11 cellular contexts compared by ENCODE assay signal in genomic region chr5:150180241-150181027, GRCh38. TPM values are rescaled to one million over a fixed set of nuclear protein-coding genes. Genes with fewer than 3 reads are reported as not detected.
DNase-seq lines count a peak whose midpoint lies in the region; ATAC-seq and TF ChIP-seq lines count a peak whose summit lies in the region.
"Had no signal": no experiment of that assay in that cellular context is flagged by ENCODE, and none has a peak within 500 bp of the region (broad histone marks: within the 10 kb centered on the region; RNA-seq: fewer than 3 reads in every experiment).

No MANE protein-coding gene starts in this region.

- peak; percentile 42 to 85 for ATAC-seq in upper lobe of left lung (ENCODE audit: low FRiP score in 2 of 2)
- no peak for ATAC-seq in HG03039 (IDR thresholded peaks at IDR 0.05; ENCODE audit: unreplicated experiment)

- H3K36me3 ChIP-seq in Peyer's patch (no peaks in the 10 kb centered on the region), upper lobe of left lung (no peaks in the 10 kb centered on the region)

- H3K4me3 ChIP-seq in Peyer's patch (no peak overlapping the region), fibroblast of mammary gland (ENCODE audit: control insufficient read depth, low read depth, low read length) (no peak overlapping the region), upper lobe of left lung (no peak overlapping the region)

- H3K27me3 ChIP-seq in Peyer's patch (no peaks in the 10 kb centered on the region), upper lobe of left lung (no peaks in the 10 kb centered on the region)

- TF ChIP-seq POLR2A in Peyer's patch (IDR thresholded peaks at IDR 0.05), result no peak
- no peak for TF ChIP-seq POLR2A in upper lobe of left lung (IDR thresholded peaks at IDR 0.05)

- H3K27ac ChIP-seq in Peyer's patch, result peak overlapping the region; percentile 57 to 95 (median 82)
- peak overlapping the region; percentile 53 to 61 (median 56) for H3K27ac ChIP-seq in upper lobe of left lung

- TF ChIP-seq CTCF in Peyer's patch (IDR thresholded peaks at IDR 0.05), result no peak
- no peak for TF ChIP-seq CTCF in fibroblast of mammary gland (conservative IDR thresholded peaks at IDR 0.05; ENCODE audit: control insufficient read depth, insufficient read depth, low read depth, low read length)
- no peak for TF ChIP-seq CTCF in upper lobe of left lung (IDR thresholded peaks at IDR 0.05)

- TF ChIP-seq EP300 in upper lobe of left lung (IDR thresholded peaks at IDR 0.05), result no peak

- 68 to 79% methylated on average over 13 to 18 of the region's 18 CpGs for WGBS in upper lobe of left lung, 2 donors

- DNase-seq in Peyer's patch, result peak in 2 of 3 donors; percentile 75 to 77
- peak; percentile 72 for DNase-seq in fibroblast of mammary gland (ENCODE audit: low read depth)
- peak; percentile 95 for DNase-seq in myocyte (ENCODE audit: low read depth)
- DNase-seq in upper lobe of left lung, result peak in 1 of 2 donors; percentile 80
- no peak for DNase-seq in NCI-H2029 (lab: John Stamatoyannopoulos, UW)
- no peak for DNase-seq in NCI-H187 treated with DMSO at 0.1 percent for 48 hours (lab: John Stamatoyannopoulos, UW)
- no peak for DNase-seq in NK-92 (lab: John Stamatoyannopoulos, UW; ENCODE audit: unreplicated experiment)
- DNase-seq: activated B cell treated with CpG ODN at 0.5 μM for 24 hours, amniotic stem cell, NCI-H774 had no signal

- H3K4me1 ChIP-seq in Peyer's patch (peaks cover 0 to 86% (median 25%) of the 10 kb centered on the region in 4 donors), upper lobe of left lung (peaks cover 0 to 4% (median 3%) of the 10 kb centered on the region in 4 donors)

- H3K9me3 ChIP-seq in Peyer's patch, result no peaks in the 10 kb centered on the region
- no peaks in the 10 kb centered on the region for H3K9me3 ChIP-seq in upper lobe of left lung

RNA-seq across cellular contexts. Expression of gene SLC6A7, which starts 9.4 kb away (rescaled TPM):
- total RNA-seq in Peyer's patch (10 to 100 TPM; 12.3 to 41.6 (median 19.9) TPM), myocyte (0.10 TPM in 1 of 2 replicates, not detected in the other), upper lobe of left lung (under 1 TPM in 1 of 6 donors, not detected in 5; 0.44 TPM)
- polyA plus RNA-seq in myocyte (2012), result not detected
- total RNA-seq: activated B cell treated with CpG ODN at 0.5 μM for 24 hours had no signal

RNA-seq across cellular contexts. Expression of gene CDX1, which starts 13.9 kb away (rescaled TPM):
- total RNA-seq in Peyer's patch (100 to 1,000 TPM; 177 to 429 (median 370) TPM), myocyte (0.36 TPM in 1 of 2 replicates, not detected in the other), upper lobe of left lung (under 1 TPM in 2 of 6 donors, not detected in 4; 0.17 to 0.30 TPM)
- 0.18 TPM for polyA plus RNA-seq in myocyte (2012)
- total RNA-seq: activated B cell treated with CpG ODN at 0.5 μM for 24 hours had no signal

RNA-seq across cellular contexts. Expression of gene PDGFRB, which starts 24.8 kb away (rescaled TPM):
- total RNA-seq in Peyer's patch, result 10 to 100 TPM; 17.5 to 87.5 (median 31.2) TPM
- 26.1 and 34.0 TPM in 2 replicates for total RNA-seq in myocyte
- polyA plus RNA-seq in myocyte (2012), result 138 TPM
- 100 to 1,000 TPM in 2 of 6 donors, 10 to 100 TPM in 4; 26.6 to 155 (median 81.5) TPM for total RNA-seq in upper lobe of left lung

Comparison
In these comparisons a context has a peak if more than half of its experiments do, and no peak if none do; other contexts are left out.
1. DNase-seq: peak in Peyer's patch (2 of 3), fibroblast of mammary gland (single experiment) and myocyte (single experiment); none in NCI-H2029 (single experiment), NCI-H187 treated with DMSO at 0.1 percent for 48 hours (single experiment) and NK-92 (single experiment).
2. RNA of gene SLC6A7, which starts 9.4 kb away (total RNA-seq): 12.3 to 41.6 TPM in Peyer's patch; 0.10 TPM in myocyte and 0.44 TPM in upper lobe of left lung; every median in the first group is over 4 times any median in the second.
3. RNA of gene CDX1, which starts 13.9 kb away (total RNA-seq): 177 to 429 TPM in Peyer's patch; 0.17 to 0.30 TPM in upper lobe of left lung and 0.36 TPM in myocyte; every median in the first group is over 100 times any median in the second.